Comparison of ENCODE assay signal across 14 cellular contexts in the genomic region with DNA sequence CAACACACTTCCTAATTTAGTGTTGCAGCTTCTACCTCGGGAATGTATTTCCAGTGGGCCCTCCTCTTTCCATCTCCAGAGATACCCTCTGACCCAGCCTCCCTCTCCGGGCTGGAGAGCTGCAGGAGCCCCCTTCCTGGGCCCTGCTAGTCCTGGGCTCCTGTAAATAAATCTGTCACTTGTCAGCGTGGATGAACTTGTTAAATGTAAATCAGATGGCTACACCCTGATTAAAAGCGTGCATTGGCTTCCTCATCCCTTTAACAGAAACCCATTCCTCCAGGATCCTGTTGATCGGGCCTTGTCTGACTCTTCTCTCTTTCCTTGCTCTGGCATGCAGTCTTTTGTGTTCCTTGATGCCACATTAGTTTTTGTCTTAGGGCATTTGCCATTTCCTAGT. TPM values are rescaled to one million over a fixed set of nuclear protein-coding genes. Genes with fewer than 3 reads are reported as not detected.
DNase-seq lines count a peak whose midpoint lies in the region; ATAC-seq and TF ChIP-seq lines count a peak whose summit lies in the region.
"Had no signal": no experiment of that assay in that cellular context is flagged by ENCODE, and none has a peak within 500 bp of the region (broad histone marks: within the 10 kb centered on the region; RNA-seq: fewer than 3 reads in every experiment).

No MANE protein-coding gene starts in this region.

- H3K27ac Mint-ChIP-seq in T-helper 1 cell treated with Interleukin-12 subunit alpha and Interleukin-12 subunit beta and Interleukin-4 antibody, amounts not matched to agents 30 μg/mL and 1 μg/mL, for 36 hours: peak overlapping the region; percentile 23
- H3K27ac Mint-ChIP-seq in stimulated activated naive B cell treated with anti-CD40 and anti-IgM and Interleukin-4, amounts not matched to agents 10 μg/mL and 1 μg/mL and 100 μg/mL, for 72 hours: peak overlapping the region; percentile 37

- no peak for TF ChIP-seq CTCF in esophagus muscularis mucosa (IDR thresholded peaks at IDR 0.05)

- H3K36me3 ChIP-seq in SK-N-MC (ENCODE audit: insufficient read depth, low read length): no peaks in the 10 kb centered on the region
- H3K36me3 ChIP-seq in esophagus muscularis mucosa: peaks cover 0 to 4% (median 0%) of the 10 kb centered on the region in 4 donors

- H3K27ac ChIP-seq in SK-N-MC (peak overlapping the region; percentile 54; the same call in 1 of the 2 replicates), esophagus muscularis mucosa (replicated peaks in 1 of 4) (peak overlapping the region; percentile 93 to 97 (median 96))

- no peak overlapping the region for H3K9ac ChIP-seq in SK-N-MC (ENCODE audit: insufficient read length)

- peaks cover 4% of the 10 kb centered on the region for H3K36me3 Mint-ChIP-seq in T-helper 1 cell treated with Interleukin-12 subunit alpha and Interleukin-12 subunit beta and Interleukin-4 antibody, amounts not matched to agents 30 μg/mL and 1 μg/mL, for 36 hours (ENCODE audit: low read depth)
- H3K36me3 Mint-ChIP-seq in stimulated activated naive B cell treated with anti-CD40 and anti-IgM and Interleukin-4, amounts not matched to agents 10 μg/mL and 1 μg/mL and 100 μg/mL, for 72 hours: peaks cover 5 to 17% of the 10 kb centered on the region in 2 donors

- DNase-seq in T-helper 1 cell (no peak), SK-N-MC (ENCODE audit: low read depth, low spot score) (no peak), esophagus muscularis mucosa (ENCODE audit: extremely low spot score) (no peak), DMS 273 treated with DMSO at 0.1 percent for 48 hours (lab: John Stamatoyannopoulos, UW) (no peak)
- DNase-seq in stimulated activated naive B cell treated with anti-CD40 and anti-IgM and Interleukin-4, amounts not matched to agents 10 μg/mL and 1 μg/mL and 100 μg/mL, for 72 hours: no peak
- DNase-seq: 8988T; activated effector memory CD4-positive, alpha-beta T cell treated with Interleukin-2 at 50 U/mL for 16 hours; EL; hypothalamus; mucosa of descending colon; MV-4-11 had no signal

- intact Hi-C loops in esophagus muscularis mucosa (cut with DNase I): no loop called here

- H3K9me3 ChIP-seq in SK-N-MC (ENCODE audit: low read depth, low read length) (no peaks in the 10 kb centered on the region), esophagus muscularis mucosa (no peaks in the 10 kb centered on the region)
- H3K9me3 ChIP-seq: mucosa of descending colon had no signal

- H3K4me3 ChIP-seq in SK-N-MC (no peak overlapping the region; the same call in none of the 2 replicates), esophagus muscularis mucosa (no peak overlapping the region)
- H3K4me3 ChIP-seq: mucosa of descending colon had no signal

- H3K4me3 Mint-ChIP-seq in T-helper 1 cell treated with Interleukin-12 subunit alpha and Interleukin-12 subunit beta and Interleukin-4 antibody, amounts not matched to agents 30 μg/mL and 1 μg/mL, for 36 hours: peak overlapping the region; percentile 81
- H3K4me3 Mint-ChIP-seq in stimulated activated naive B cell treated with anti-CD40 and anti-IgM and Interleukin-4, amounts not matched to agents 10 μg/mL and 1 μg/mL and 100 μg/mL, for 72 hours: peak overlapping the region; percentile 26 to 44

- 78% methylated on average over 5 of the region's 5 CpGs for WGBS in esophagus muscularis mucosa

- no peaks in the 10 kb centered on the region for H3K27me3 Mint-ChIP-seq in T-helper 1 cell treated with Interleukin-12 subunit alpha and Interleukin-12 subunit beta and Interleukin-4 antibody, amounts not matched to agents 30 μg/mL and 1 μg/mL, for 36 hours (ENCODE audit: low read depth)
- no peaks in the 10 kb centered on the region for H3K27me3 Mint-ChIP-seq in stimulated activated naive B cell treated with anti-CD40 and anti-IgM and Interleukin-4, amounts not matched to agents 10 μg/mL and 1 μg/mL and 100 μg/mL, for 72 hours

- peaks cover 8 to 69% (median 57%) of the 10 kb centered on the region in 4 donors for H3K4me1 ChIP-seq in esophagus muscularis mucosa

- no peak for TF ChIP-seq EP300 in esophagus muscularis mucosa (IDR thresholded peaks at IDR 0.05)

- ATAC-seq in stimulated activated naive B cell treated with anti-CD40 and anti-IgM and Interleukin-4, amounts not matched to agents 10 μg/mL and 1 μg/mL and 100 μg/mL, for 72 hours (replicated peaks): no peak
- no peak for ATAC-seq in GM19023 (IDR thresholded peaks at IDR 0.05; ENCODE audit: unreplicated experiment)
- ATAC-seq in HG02970 (IDR thresholded peaks at IDR 0.05; ENCODE audit: low FRiP score, unreplicated experiment): no peak
- ATAC-seq: mucosa of descending colon had no signal

- no peaks in the 10 kb centered on the region for H3K9me3 Mint-ChIP-seq in T-helper 1 cell treated with Interleukin-12 subunit alpha and Interleukin-12 subunit beta and Interleukin-4 antibody, amounts not matched to agents 30 μg/mL and 1 μg/mL, for 36 hours
- H3K9me3 Mint-ChIP-seq in stimulated activated naive B cell treated with anti-CD40 and anti-IgM and Interleukin-4, amounts not matched to agents 10 μg/mL and 1 μg/mL and 100 μg/mL, for 72 hours: no peaks in the 10 kb centered on the region

- no peaks in the 10 kb centered on the region for H3K27me3 ChIP-seq in esophagus muscularis mucosa

- peaks cover 28% of the 10 kb centered on the region for H3K4me1 Mint-ChIP-seq in T-helper 1 cell treated with Interleukin-12 subunit alpha and Interleukin-12 subunit beta and Interleukin-4 antibody, amounts not matched to agents 30 μg/mL and 1 μg/mL, for 36 hours (ENCODE audit: low read depth)
- peaks cover 29 to 49% of the 10 kb centered on the region in 2 donors for H3K4me1 Mint-ChIP-seq in stimulated activated naive B cell treated with anti-CD40 and anti-IgM and Interleukin-4, amounts not matched to agents 10 μg/mL and 1 μg/mL and 100 μg/mL, for 72 hours

- no peak for TF ChIP-seq POLR2A in esophagus muscularis mucosa (IDR thresholded peaks at IDR 0.05; ENCODE audit: low read depth)

RNA-seq across cellular contexts. Expression of gene ZNF236, which starts 2.4 kb away (rescaled TPM):
- 10 to 100 TPM; 10.1 to 15.8 (median 14.8) TPM for total RNA-seq in esophagus muscularis mucosa
